Comparison of ENCODE assay signal across 10 cellular contexts in the genomic region with DNA sequence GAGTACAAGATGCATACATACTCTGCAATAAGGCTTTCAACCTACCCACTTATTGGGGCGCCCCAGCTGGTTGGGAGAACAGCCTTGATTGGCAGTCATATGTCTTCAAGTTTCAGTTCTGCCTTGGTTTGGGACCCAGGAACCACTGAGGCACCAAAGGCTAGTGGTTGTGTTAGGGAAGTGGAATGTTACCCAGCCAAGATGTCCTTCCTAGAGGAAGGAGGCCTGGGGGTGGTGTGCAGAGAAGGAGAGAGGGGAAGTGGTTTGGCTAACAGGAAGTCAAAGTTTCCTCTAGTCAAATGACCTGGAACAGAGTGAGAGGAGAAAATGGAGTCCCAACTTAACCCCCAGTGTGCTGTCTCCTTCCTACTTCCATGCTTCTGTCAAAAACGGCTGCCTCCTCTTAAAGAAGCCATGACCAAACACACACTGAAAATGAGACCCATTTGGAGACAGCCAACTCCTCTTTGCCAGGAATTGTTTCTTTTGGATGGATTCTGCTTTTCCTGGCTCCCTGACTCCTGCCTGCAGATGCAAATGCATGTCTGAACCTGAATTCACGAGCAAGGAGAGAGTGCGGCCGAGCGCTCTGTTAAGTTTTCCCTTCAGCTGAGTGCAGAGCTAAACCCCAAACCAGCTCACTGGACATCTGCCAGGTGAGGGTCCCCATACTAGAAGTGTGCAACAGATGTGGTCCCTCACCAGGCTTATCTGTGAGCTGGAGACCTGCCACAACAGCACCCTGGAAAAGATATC. TPM values are rescaled to one million over a fixed set of nuclear protein-coding genes. Genes with fewer than 3 reads are reported as not detected.
DNase-seq lines count a peak whose midpoint lies in the region; ATAC-seq, FAIRE-seq and TF ChIP-seq lines count a peak whose summit lies in the region.
"Had no signal": no experiment of that assay in that cellular context is flagged by ENCODE, and none has a peak within 500 bp of the region (broad histone marks: within the 10 kb centered on the region; RNA-seq: fewer than 3 reads in every experiment).

No MANE protein-coding gene starts in this region.

- dilution Hi-C loops in keratinocyte (cut with MboI; ENCODE audit: extremely low pct_ligation_motif_present, low sequenced_read_pairs), result no loop called here

- no peaks in the 10 kb centered on the region for H3K9me2 ChIP-seq in hepatocyte (replicated peaks; ENCODE audit: insufficient read depth)

- no peaks in the 10 kb centered on the region for H3K36me3 ChIP-seq in keratinocyte (ENCODE audit: control insufficient read depth in 2 of 2, extremely low read depth in 1 of 2, insufficient read depth in 2 of 2, low read length in 2 of 2)
- H3K36me3 ChIP-seq in hepatocyte (replicated peaks; ENCODE audit: insufficient read depth, low read depth), result no peaks in the 10 kb centered on the region
- H3K36me3 ChIP-seq: cardiac muscle cell had no signal

- peak; percentile 86 to 96 for DNase-seq in AML-193 (lab: John Stamatoyannopoulos, UW)
- peak; percentile 74 for DNase-seq in OCI-M1 (lab: John Stamatoyannopoulos, UW)
- no peak for DNase-seq in keratinocyte (ENCODE audit: low read depth, low spot score)
- DNase-seq in hepatocyte (ENCODE audit: low spot score), result no peak
- DNase-seq in activated CD4-positive, alpha-beta T cell treated with anti-CD3 and anti-CD28 coated beads for 1 hour, result no peak
- DNase-seq: activated CD8-positive, alpha-beta memory T cell treated with anti-CD3 and anti-CD28 coated beads, Interleukin-2, amount 10 ng/mL, durations not matched to agents 7 days and 5 days had no signal

- H3K9me3 ChIP-seq in keratinocyte (ENCODE audit: control insufficient read depth, low read depth, low read length) (no peaks in the 10 kb centered on the region), hepatocyte (ENCODE audit: low read depth) (no peaks in the 10 kb centered on the region)

- no peak overlapping the region for H3K27ac ChIP-seq in keratinocyte (ENCODE audit: control insufficient read depth, insufficient read depth, low read length)
- H3K27ac ChIP-seq in hepatocyte, result no peak overlapping the region
- H3K27ac ChIP-seq: cardiac muscle cell had no signal

- H4K20me1 ChIP-seq in keratinocyte (ENCODE audit: control insufficient read depth, extremely low read depth, insufficient read depth, low read length), result no peaks in the 10 kb centered on the region
- no peaks in the 10 kb centered on the region for H4K20me1 ChIP-seq in hepatocyte (ENCODE audit: insufficient read depth, poor library complexity, severe bottlenecking)

- H3K27me3 ChIP-seq in keratinocyte (ENCODE audit: control insufficient read depth, extremely low read depth, insufficient read depth, low read length), result no peaks in the 10 kb centered on the region
- no peaks in the 10 kb centered on the region for H3K27me3 ChIP-seq in hepatocyte
- H3K27me3 ChIP-seq: cardiac muscle cell had no signal

- H2AFZ ChIP-seq in keratinocyte (ENCODE audit: control insufficient read depth, low read length) (peak overlapping the region; percentile 94), hepatocyte (no peak overlapping the region)

- H3K4me1 ChIP-seq in keratinocyte (ENCODE audit: control insufficient read depth, extremely low read depth, insufficient read depth, low read length), result peaks cover 7% of the 10 kb centered on the region
- peaks cover 15% of the 10 kb centered on the region for H3K4me1 ChIP-seq in hepatocyte (ENCODE audit: insufficient read depth)

- peak; percentile 53 for ATAC-seq in GM19467 (IDR thresholded peaks at IDR 0.05; ENCODE audit: unreplicated experiment)
- ATAC-seq in GM18517 (IDR thresholded peaks at IDR 0.05; ENCODE audit: unreplicated experiment), result no peak
- no peak for ATAC-seq in HG03457 (IDR thresholded peaks at IDR 0.05; ENCODE audit: unreplicated experiment)
- ATAC-seq: activated CD8-positive, alpha-beta memory T cell treated with anti-CD3 and anti-CD28 coated beads, Interleukin-2, amount 10 ng/mL, durations not matched to agents 7 days and 5 days had no signal

- H3K9ac ChIP-seq in keratinocyte (ENCODE audit: control insufficient read depth, extremely low read depth, insufficient read depth, low read length), result no peak overlapping the region

- peak; percentile 23 for FAIRE-seq in keratinocyte (lab: Jason Lieb, UNC)

- H3K79me2 ChIP-seq in keratinocyte (ENCODE audit: control insufficient read depth, insufficient read depth, low read length) (no peaks in the 10 kb centered on the region), hepatocyte (no peaks in the 10 kb centered on the region)

- H3K4me3 ChIP-seq in keratinocyte (ENCODE audit: control insufficient read depth in 2 of 3, extremely low read depth in 1 of 3, insufficient read depth in 2 of 3, low read depth in 1 of 3, low read length in 3 of 3) (no peak overlapping the region), hepatocyte (no peak overlapping the region)
- H3K4me3 ChIP-seq: cardiac muscle cell had no signal

- no peaks in the 10 kb centered on the region for H3K9me1 ChIP-seq in keratinocyte (ENCODE audit: control insufficient read depth, extremely low read depth, insufficient read depth, low read length)

- TF ChIP-seq CTCF in keratinocyte (optimal IDR thresholded peaks at IDR 0.05 in 1 of 3, IDR thresholded peaks at IDR 0.05 in 1 of 3, conservative IDR thresholded peaks at IDR 0.05 in 1 of 3; ENCODE audit: extremely low read depth in 1 of 3, insufficient read depth in 2 of 3, low read length in 3 of 3), result no peak
- no peak for TF ChIP-seq CTCF in hepatocyte (IDR thresholded peaks at IDR 0.05; ENCODE audit: poor library complexity)

- 89% methylated on average over 6 of the region's 6 CpGs for WGBS in hepatocyte (ENCODE audit: low lambda C conversion rate, missing lambda C conversion rate)

- H3K4me2 ChIP-seq in keratinocyte (ENCODE audit: control insufficient read depth, extremely low read depth, insufficient read depth, low read depth, low read length), result peak overlapping the region; percentile 66
- H3K4me2 ChIP-seq in hepatocyte, result no peak overlapping the region

RNA-seq across cellular contexts. Expression of gene CD164, which starts 59.3 kb away (rescaled TPM):
- 116 to 244 TPM (median 207 TPM) in 3 replicates for polyA plus RNA-seq in keratinocyte
- polyA plus RNA-seq in keratinocyte (2011; ENCODE audit: low read depth), result 88.3 TPM
- polyA plus RNA-seq in keratinocyte (2011; cell fraction: cytosol; rRNA removed), result 61.3 and 110 TPM in 2 replicates
- polyA plus RNA-seq in keratinocyte (2011; cell fraction: nucleus; rRNA removed), result 133 and 159 TPM in 2 replicates
- 114 and 123 TPM in 2 replicates for polyA plus RNA-seq in keratinocyte (2012; ENCODE audit: low replicate concordance)
- 83.3 to 164 TPM (median 159 TPM) in 3 replicates for polyA minus RNA-seq in keratinocyte
- 275 TPM for polyA minus RNA-seq in keratinocyte (2011; cell fraction: cytosol; rRNA and poly(A)+ RNA removed)
- 157 and 212 TPM in 2 replicates for polyA minus RNA-seq in keratinocyte (2011; cell fraction: nucleus; rRNA and poly(A)+ RNA removed)
- total RNA-seq in hepatocyte, result 571 and 574 TPM in 2 replicates
- polyA plus RNA-seq in hepatocyte, result 436 and 475 TPM in 2 replicates

Comparison
In these comparisons a context has a peak if more than half of its experiments do, and no peak if none do; other contexts are left out.
1. DNase-seq: peak in AML-193 (2 of 2) and OCI-M1 (single experiment); none in keratinocyte (single experiment), hepatocyte (single experiment) and activated CD4-positive, alpha-beta T cell treated with anti-CD3 and anti-CD28 coated beads for 1 hour (single experiment).